Comparison of ENCODE assay signal across 17 cellular contexts in genomic region chr18:55224086-55224625, GRCh38.
"Had no signal": no experiment of that assay in that cellular context is flagged by ENCODE, and none has a peak within 500 bp of the region (broad histone marks: within the 10 kb centered on the region; RNA-seq: fewer than 3 reads in every experiment).

No MANE protein-coding gene starts in this region.

- DNase-seq: activated CD4-positive, CD25-positive, alpha-beta regulatory T cell; activated effector memory CD4-positive, alpha-beta T cell treated with Interleukin-2 at 50 U/mL for 16 hours; activated T-cell treated with anti-CD3 and anti-CD28 coated beads, Interleukin-2, amount 50 U/mL, for 1 hour; anterior cingulate cortex; caudate nucleus; cortex of kidney; erythroblast; left colon; mammary epithelial cell; occipital lobe; stimulated activated CD4-positive, alpha-beta T cell treated with anti-CD3 and anti-CD28 coated beads, Interleukin-15, amount 100 ng/mL, for 24 hours; stimulated activated CD4-positive, alpha-beta T cell treated with anti-CD3 and anti-CD28 coated beads, Interleukin-4, amount 100 ng/mL, for 24 hours; T-helper 2 cell; tibial artery; uterus had no signal

- ATAC-seq: left colon; natural killer cell treated with Interleukin-12 subunit alpha and Interleukin-12 subunit beta and Interleukin-15 and Interleukin-18, amount 100 ng/mL, for 72 hours had no signal

- H3K27me3 Mint-ChIP-seq: natural killer cell treated with Interleukin-12 subunit alpha and Interleukin-12 subunit beta and Interleukin-15 and Interleukin-18, amount 100 ng/mL, for 72 hours had no signal

- H3K36me3 Mint-ChIP-seq: activated naive CD8-positive, alpha-beta T cell; natural killer cell treated with Interleukin-12 subunit alpha and Interleukin-12 subunit beta and Interleukin-15 and Interleukin-18, amount 100 ng/mL, for 72 hours had no signal

- H3K27ac Mint-ChIP-seq: activated naive CD8-positive, alpha-beta T cell; natural killer cell treated with Interleukin-12 subunit alpha and Interleukin-12 subunit beta and Interleukin-15 and Interleukin-18, amount 100 ng/mL, for 72 hours had no signal

- H3K9me3 Mint-ChIP-seq: natural killer cell treated with Interleukin-12 subunit alpha and Interleukin-12 subunit beta and Interleukin-15 and Interleukin-18, amount 100 ng/mL, for 72 hours had no signal

- H3K4me3 Mint-ChIP-seq: activated naive CD8-positive, alpha-beta T cell; natural killer cell treated with Interleukin-12 subunit alpha and Interleukin-12 subunit beta and Interleukin-15 and Interleukin-18, amount 100 ng/mL, for 72 hours had no signal
